Comparison of ENCODE assay signal across 25 cellular contexts in the genomic region with DNA sequence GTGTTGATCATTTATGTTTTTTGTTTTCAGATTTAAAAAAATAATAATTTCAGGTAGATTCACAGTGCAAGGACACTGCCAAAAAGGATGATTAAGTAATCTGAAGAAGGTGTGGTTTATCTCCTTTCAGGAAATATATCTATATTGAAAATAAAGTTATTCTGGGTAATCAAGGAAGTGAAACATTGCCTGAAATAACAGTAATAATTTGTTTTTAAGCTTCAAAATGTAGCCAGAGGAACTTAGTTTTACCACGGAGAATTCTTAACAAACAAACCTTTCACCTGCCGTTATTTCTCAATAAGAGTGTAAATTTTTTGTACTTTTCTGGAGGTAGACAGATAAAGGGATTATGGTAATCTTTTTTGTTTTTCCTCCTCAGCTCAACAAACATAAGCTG. TPM values are rescaled to one million over a fixed set of nuclear protein-coding genes. Genes with fewer than 3 reads are reported as not detected.
DNase-seq lines count a peak whose midpoint lies in the region; ATAC-seq and TF ChIP-seq lines count a peak whose summit lies in the region.
"Had no signal": no experiment of that assay in that cellular context is flagged by ENCODE, and none has a peak within 500 bp of the region (broad histone marks: within the 10 kb centered on the region; RNA-seq: fewer than 3 reads in every experiment).

No MANE protein-coding gene starts in this region.

- no peaks in the 10 kb centered on the region for H3K9me3 ChIP-seq in gastrocnemius medialis
- H3K9me3 ChIP-seq: ascending aorta, colonic mucosa, heart left ventricle, lower lobe of right lung had no signal

- H3K9me3 Mint-ChIP-seq in activated T-cell treated with anti-CD3 and anti-CD28 coated beads, Interleukin-2, amount 50 U/mL, for 24 hours: peaks cover 7% of the 10 kb centered on the region
- H3K9me3 Mint-ChIP-seq in IgD-negative memory B cell: no peaks in the 10 kb centered on the region
- H3K9me3 Mint-ChIP-seq in activated naive CD8-positive, alpha-beta T cell treated with anti-CD3 and anti-CD28 coated beads, Interleukin-2, amount 50 U/mL, for 24 hours: peaks cover 4% of the 10 kb centered on the region
- H3K9me3 Mint-ChIP-seq in stimulated activated memory B cell treated with anti-CD40 and anti-IgM and Interleukin-4, amounts not matched to agents 10 μg/mL and 1 μg/mL and 100 μg/mL, for 72 hours: no peaks in the 10 kb centered on the region

- H3K27me3 ChIP-seq in gastrocnemius medialis: no peaks in the 10 kb centered on the region
- H3K27me3 ChIP-seq: ascending aorta, cardiac muscle cell, colonic mucosa, heart left ventricle had no signal

- H3K27ac ChIP-seq in gastrocnemius medialis: no peak overlapping the region
- H3K27ac ChIP-seq: ascending aorta, cardiac muscle cell, colonic mucosa, heart left ventricle, KMS-11, lower lobe of right lung had no signal

- H3K27me3 Mint-ChIP-seq in activated T-cell treated with anti-CD3 and anti-CD28 coated beads, Interleukin-2, amount 50 U/mL, for 24 hours: no peaks in the 10 kb centered on the region
- peaks cover 1% of the 10 kb centered on the region for H3K27me3 Mint-ChIP-seq in IgD-negative memory B cell
- H3K27me3 Mint-ChIP-seq in activated naive CD8-positive, alpha-beta T cell treated with anti-CD3 and anti-CD28 coated beads, Interleukin-2, amount 50 U/mL, for 24 hours: no peaks in the 10 kb centered on the region
- no peaks in the 10 kb centered on the region for H3K27me3 Mint-ChIP-seq in stimulated activated memory B cell treated with anti-CD40 and anti-IgM and Interleukin-4, amounts not matched to agents 10 μg/mL and 1 μg/mL and 100 μg/mL, for 72 hours

- peaks cover 22 to 24% of the 10 kb centered on the region in 2 donors for H3K4me1 ChIP-seq in gastrocnemius medialis
- H3K4me1 ChIP-seq: colonic mucosa had no signal

- in situ Hi-C loops in gastrocnemius medialis (cut with MboI; ENCODE audit: low sequenced_read_pairs in 4 of 4): no loop called here

- no peak for DNase-seq in activated T-cell treated with anti-CD3 and anti-CD28 coated beads, Interleukin-2, amount 50 U/mL, for 24 hours
- DNase-seq in activated T-cell treated with anti-CD3 and anti-CD28 coated beads for 4 hours: no peak
- DNase-seq in activated naive CD8-positive, alpha-beta T cell treated with anti-CD3 and anti-CD28 coated beads, Interleukin-2, amount 50 U/mL, for 24 hours: no peak
- DNase-seq in gastrocnemius medialis: no peak
- DNase-seq: activated CD4-positive, alpha-beta T cell treated with anti-CD3 and anti-CD28 coated beads for 4 hours; colonic mucosa; effector memory CD4-positive, alpha-beta T cell; foreskin fibroblast; heart left ventricle; kidney glomerular epithelial cell; lower lobe of right lung; MV-4-11; NCI-H146; NCI-H446; right cardiac atrium; SK-N-SH had no signal

- no peak overlapping the region for H3K27ac Mint-ChIP-seq in activated T-cell treated with anti-CD3 and anti-CD28 coated beads, Interleukin-2, amount 50 U/mL, for 24 hours
- H3K27ac Mint-ChIP-seq in IgD-negative memory B cell: peak overlapping the region in 2 of 3 donors; percentile 32 to 67
- H3K27ac Mint-ChIP-seq in activated naive CD8-positive, alpha-beta T cell treated with anti-CD3 and anti-CD28 coated beads, Interleukin-2, amount 50 U/mL, for 24 hours: no peak overlapping the region
- H3K27ac Mint-ChIP-seq in stimulated activated memory B cell treated with anti-CD40 and anti-IgM and Interleukin-4, amounts not matched to agents 10 μg/mL and 1 μg/mL and 100 μg/mL, for 72 hours: peak overlapping the region; percentile 86

- no peak for ATAC-seq in activated naive CD8-positive, alpha-beta T cell treated with anti-CD3 and anti-CD28 coated beads, Interleukin-2, amount 50 U/mL, for 24 hours
- no peak for ATAC-seq in stimulated activated memory B cell treated with anti-CD40 and anti-IgM and Interleukin-4, amounts not matched to agents 10 μg/mL and 1 μg/mL and 100 μg/mL, for 72 hours
- ATAC-seq in gastrocnemius medialis (no peak), HG03469 (IDR thresholded peaks at IDR 0.05; ENCODE audit: unreplicated experiment) (no peak), HG02798 (IDR thresholded peaks at IDR 0.05; ENCODE audit: poor library complexity, unreplicated experiment) (no peak)
- ATAC-seq: activated naive CD4-positive, alpha-beta T cell treated with anti-CD3 and anti-CD28 coated beads, Interleukin-2, amount 50 U/mL, for 72 hours; esophagus mucosa; heart left ventricle; lower lobe of right lung; right cardiac atrium had no signal

- peaks cover 93% of the 10 kb centered on the region for H3K36me3 Mint-ChIP-seq in activated T-cell treated with anti-CD3 and anti-CD28 coated beads, Interleukin-2, amount 50 U/mL, for 24 hours (ENCODE audit: low read depth)
- H3K36me3 Mint-ChIP-seq in IgD-negative memory B cell: peaks cover 9% of the 10 kb centered on the region
- H3K36me3 Mint-ChIP-seq in activated naive CD8-positive, alpha-beta T cell treated with anti-CD3 and anti-CD28 coated beads, Interleukin-2, amount 50 U/mL, for 24 hours (ENCODE audit: low read depth): peaks cover 69% of the 10 kb centered on the region
- peaks cover 31% of the 10 kb centered on the region for H3K36me3 Mint-ChIP-seq in stimulated activated memory B cell treated with anti-CD40 and anti-IgM and Interleukin-4, amounts not matched to agents 10 μg/mL and 1 μg/mL and 100 μg/mL, for 72 hours

- H3K4me3 ChIP-seq in gastrocnemius medialis: no peak overlapping the region
- H3K4me3 ChIP-seq: ascending aorta, cardiac muscle cell, colonic mucosa, heart left ventricle, lower lobe of right lung had no signal

- no peak for TF ChIP-seq POLR2A in gastrocnemius medialis (IDR thresholded peaks at IDR 0.05)

- peaks cover 60% of the 10 kb centered on the region for H3K4me1 Mint-ChIP-seq in activated T-cell treated with anti-CD3 and anti-CD28 coated beads, Interleukin-2, amount 50 U/mL, for 24 hours (ENCODE audit: low read depth)
- H3K4me1 Mint-ChIP-seq in IgD-negative memory B cell: peaks cover 37 to 50% (median 39%) of the 10 kb centered on the region in 3 donors
- H3K4me1 Mint-ChIP-seq in activated naive CD8-positive, alpha-beta T cell treated with anti-CD3 and anti-CD28 coated beads, Interleukin-2, amount 50 U/mL, for 24 hours: peaks cover 73% of the 10 kb centered on the region
- H3K4me1 Mint-ChIP-seq in stimulated activated memory B cell treated with anti-CD40 and anti-IgM and Interleukin-4, amounts not matched to agents 10 μg/mL and 1 μg/mL and 100 μg/mL, for 72 hours: peaks cover 50% of the 10 kb centered on the region

- H3K4me3 Mint-ChIP-seq in activated T-cell treated with anti-CD3 and anti-CD28 coated beads, Interleukin-2, amount 50 U/mL, for 24 hours: peak overlapping the region; percentile 4
- H3K4me3 Mint-ChIP-seq in IgD-negative memory B cell: peak overlapping the region; percentile 53 to 96 (median 85)
- peak overlapping the region; percentile 100 for H3K4me3 Mint-ChIP-seq in activated naive CD8-positive, alpha-beta T cell treated with anti-CD3 and anti-CD28 coated beads, Interleukin-2, amount 50 U/mL, for 24 hours
- no peak overlapping the region for H3K4me3 Mint-ChIP-seq in stimulated activated memory B cell treated with anti-CD40 and anti-IgM and Interleukin-4, amounts not matched to agents 10 μg/mL and 1 μg/mL and 100 μg/mL, for 72 hours

- intact Hi-C loops in gastrocnemius medialis (cut with DNase I; ENCODE audit: low total_unique reads): loop anchor here (5.0 kb wide), 1 partner anchor 209 kb away; the partner anchor contains the start of gene S1PR1

- no peaks in the 10 kb centered on the region for H3K36me3 ChIP-seq in gastrocnemius medialis
- H3K36me3 ChIP-seq: ascending aorta, colonic mucosa, heart left ventricle, lower lobe of right lung had no signal

- no peak for TF ChIP-seq CTCF in gastrocnemius medialis (IDR thresholded peaks at IDR 0.05 in 4 of 5, conservative IDR thresholded peaks at IDR 0.05 in 1 of 5)

RNA-seq across cellular contexts. Expression of gene DPH5, which starts 2.9 kb away (rescaled TPM):
- polyA plus RNA-seq in IgD-negative memory B cell: 30.5 TPM
- 10 to 100 TPM in 3 of 4 donors, 1 to 10 TPM in 1; 9.4 to 30.0 (median 22.2) TPM for total RNA-seq in gastrocnemius medialis

Comparison
In these comparisons a context has a peak if more than half of its experiments do, and no peak if none do; other contexts are left out.
1. H3K27ac Mint-ChIP-seq: peak in IgD-negative memory B cell (2 of 3) and stimulated activated memory B cell treated with anti-CD40 and anti-IgM and Interleukin-4, amounts not matched to agents 10 μg/mL and 1 μg/mL and 100 μg/mL, for 72 hours (single experiment); none in activated T-cell treated with anti-CD3 and anti-CD28 coated beads, Interleukin-2, amount 50 U/mL, for 24 hours (single experiment) and activated naive CD8-positive, alpha-beta T cell treated with anti-CD3 and anti-CD28 coated beads, Interleukin-2, amount 50 U/mL, for 24 hours (single experiment).